Comparison of ENCODE assay signal across 9 cellular contexts in the genomic region with DNA sequence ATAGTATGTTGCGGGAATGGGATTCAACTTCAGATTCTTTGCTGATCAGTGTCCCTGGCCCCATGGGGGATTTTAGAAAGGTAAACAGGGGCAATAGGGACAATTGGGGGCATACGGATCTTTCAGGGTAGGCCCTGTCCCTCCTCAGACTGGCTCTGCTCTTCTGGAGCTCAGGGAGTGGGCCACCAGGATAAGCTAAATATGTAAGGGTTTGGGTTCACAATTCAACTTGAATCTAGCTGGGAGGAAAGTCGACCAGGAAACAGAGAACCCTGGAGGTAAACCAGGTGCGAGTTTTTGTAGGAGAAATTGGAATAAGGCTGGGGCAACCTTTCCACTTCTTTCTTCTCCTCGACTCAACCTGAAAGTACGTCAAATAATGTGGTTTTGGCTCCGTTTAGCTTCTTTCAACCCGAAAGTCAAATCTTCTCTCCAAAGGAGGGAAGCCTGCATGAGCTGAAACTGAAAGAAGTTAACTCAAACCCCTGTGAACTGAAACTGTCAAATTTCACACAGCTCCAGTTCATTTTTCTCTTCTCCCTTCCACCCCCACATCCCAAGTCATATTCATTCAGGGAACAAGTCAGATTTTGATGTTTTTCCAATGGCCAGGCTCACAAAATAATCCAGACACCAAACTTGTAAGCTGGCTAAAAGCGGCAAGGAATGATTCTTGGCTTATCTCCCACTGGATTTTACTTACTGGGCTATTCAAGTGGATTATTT.
A peak's percentile ranks its signal among the peaks of the same experiment; 100 is the strongest.
DNase-seq lines count a peak whose midpoint lies in the region; ATAC-seq, FAIRE-seq and TF ChIP-seq lines count a peak whose summit lies in the region.
"Had no signal": no experiment of that assay in that cellular context is flagged by ENCODE, and none has a peak within 500 bp of the region (broad histone marks: within the 10 kb centered on the region; RNA-seq: fewer than 3 reads in every experiment).

No MANE protein-coding gene starts in this region.

- H3K4me1 Mint-ChIP-seq in CD4-positive, CD25-positive, alpha-beta regulatory T cell = peaks cover 12 to 23% (median 17%) of the 10 kb centered on the region in 4 donors

- no peak overlapping the region for H3K4me2 ChIP-seq in PC-3 (ENCODE audit: low read length)

- DNase-seq in CD4-positive, CD25-positive, alpha-beta regulatory T cell = peak in 1 of 3 donors; percentile 62
- DNase-seq in PC-3 = no peak
- no peak for DNase-seq in HTR-8/SVneo (ENCODE audit: insufficient read length, low spot score)
- DNase-seq in COLO668 (lab: John Stamatoyannopoulos, UW; ENCODE audit: unreplicated experiment) = no peak
- no peak for DNase-seq in germinal center (ENCODE audit: low spot score)
- no peak for DNase-seq in activated effector memory CD4-positive, alpha-beta T cell treated with Interleukin-2 at 50 U/mL for 16 hours
- DNase-seq: ovary had no signal

- no TSS peak for BruUV-seq in PC-3 (replicated peaks; lab: Mats Ljungman, UMichigan)

- peaks cover 4% of the 10 kb centered on the region for H3K27me3 Mint-ChIP-seq in CD4-positive, CD25-positive, alpha-beta regulatory T cell

- no peak for FAIRE-seq in HTR-8/SVneo (lab: Jason Lieb, UNC)

- no peaks in the 10 kb centered on the region for H3K79me2 ChIP-seq in PC-3 (ENCODE audit: low read length)

- H3K27ac ChIP-seq in CD4-positive, CD25-positive, alpha-beta regulatory T cell (ENCODE audit: insufficient read depth, low read length, poor library complexity, severe bottlenecking) = no peak overlapping the region
- no peak overlapping the region for H3K27ac ChIP-seq in PC-3 (ENCODE audit: low read length)
- H3K27ac ChIP-seq: ovary had no signal

- H4K20me1 ChIP-seq in PC-3 (ENCODE audit: low read length) = no peaks in the 10 kb centered on the region

- intact Hi-C loops in PC-3 (cut with micrococcal nuclease) = no loop called here

- no peaks in the 10 kb centered on the region for H3K27me3 ChIP-seq in CD4-positive, CD25-positive, alpha-beta regulatory T cell (ENCODE audit: control insufficient read depth, insufficient read depth, low read length)
- no peaks in the 10 kb centered on the region; the same call in 1 of the 2 replicates for H3K27me3 ChIP-seq in PC-3 (ENCODE audit: low read length)
- H3K27me3 ChIP-seq: ovary had no signal

- H3K27ac Mint-ChIP-seq in CD4-positive, CD25-positive, alpha-beta regulatory T cell = peak overlapping the region in 1 of 3 donors; percentile 0

- peak overlapping the region; percentile 76 for H3K4me3 ChIP-seq in CD4-positive, CD25-positive, alpha-beta regulatory T cell (ENCODE audit: low read depth, low read length)
- no peak overlapping the region for H3K4me3 ChIP-seq in PC-3 (ENCODE audit: low read length)
- H3K4me3 ChIP-seq: ovary had no signal

- no peaks in the 10 kb centered on the region for H3K36me3 Mint-ChIP-seq in CD4-positive, CD25-positive, alpha-beta regulatory T cell

- no peaks in the 10 kb centered on the region for H3K9me2 ChIP-seq in PC-3 (replicated peaks; ENCODE audit: low read length)

- ATAC-seq in CD4-positive, CD25-positive, alpha-beta regulatory T cell (ENCODE audit: low read depth in 2 of 2) = no peak
- ATAC-seq in GM18907 (IDR thresholded peaks at IDR 0.05; ENCODE audit: unreplicated experiment) (peak; percentile 82), HG02840 (IDR thresholded peaks at IDR 0.05; ENCODE audit: low FRiP score, unreplicated experiment) (peak; percentile 70), PC-3 (no peak)

- H3F3A ChIP-seq in PC-3 (ENCODE audit: low read length, unreplicated experiment) = no peaks in the 10 kb centered on the region

- POLR2A ChIA-PET in PC-3 (lab: Charles Lee; ENCODE audit: unreplicated experiment) = no interaction called here

- H3K9ac ChIP-seq in PC-3 (ENCODE audit: low read length) = no peak overlapping the region

- CTCF ChIA-PET in PC-3 (lab: Charles Lee) = no interaction called here

- no peaks in the 10 kb centered on the region for H3K9me3 Mint-ChIP-seq in CD4-positive, CD25-positive, alpha-beta regulatory T cell

- no peaks in the 10 kb centered on the region for H3K36me3 ChIP-seq in CD4-positive, CD25-positive, alpha-beta regulatory T cell (ENCODE audit: control insufficient read depth, insufficient read depth, low read length)
- no peaks in the 10 kb centered on the region for H3K36me3 ChIP-seq in PC-3 (ENCODE audit: low read depth, low read length)
- H3K36me3 ChIP-seq: ovary had no signal

- TF ChIP-seq CTCF in PC-3 (conservative IDR thresholded peaks at IDR 0.05; ENCODE audit: low read depth, low read length) = no peak

- no peaks in the 10 kb centered on the region for H3K9me3 ChIP-seq in CD4-positive, CD25-positive, alpha-beta regulatory T cell (ENCODE audit: control insufficient read depth in 2 of 2, low read length in 2 of 2)
- H3K9me3 ChIP-seq in PC-3 (ENCODE audit: low read length) = no peaks in the 10 kb centered on the region
- H3K9me3 ChIP-seq: ovary had no signal

- H3K4me1 ChIP-seq in CD4-positive, CD25-positive, alpha-beta regulatory T cell (ENCODE audit: control insufficient read depth, insufficient read depth, low read length, poor library complexity, severe bottlenecking) = peaks cover 9% of the 10 kb centered on the region
- no peaks in the 10 kb centered on the region for H3K4me1 ChIP-seq in PC-3 (ENCODE audit: insufficient read depth, low read length)

- peak overlapping the region; percentile 24; the same call in 1 of the 2 replicates for H2AFZ ChIP-seq in PC-3 (ENCODE audit: low read length)

- peak overlapping the region; percentile 21 to 75 (median 45) for H3K4me3 Mint-ChIP-seq in CD4-positive, CD25-positive, alpha-beta regulatory T cell

Comparison
In these comparisons a context has a peak if more than half of its experiments do, and no peak if none do; other contexts are left out.
1. ATAC-seq: peak in GM18907 (single experiment) and HG02840 (single experiment); none in CD4-positive, CD25-positive, alpha-beta regulatory T cell (0 of 2) and PC-3 (single experiment).